14 cellular contexts compared by ENCODE assay signal in the genomic region with DNA sequence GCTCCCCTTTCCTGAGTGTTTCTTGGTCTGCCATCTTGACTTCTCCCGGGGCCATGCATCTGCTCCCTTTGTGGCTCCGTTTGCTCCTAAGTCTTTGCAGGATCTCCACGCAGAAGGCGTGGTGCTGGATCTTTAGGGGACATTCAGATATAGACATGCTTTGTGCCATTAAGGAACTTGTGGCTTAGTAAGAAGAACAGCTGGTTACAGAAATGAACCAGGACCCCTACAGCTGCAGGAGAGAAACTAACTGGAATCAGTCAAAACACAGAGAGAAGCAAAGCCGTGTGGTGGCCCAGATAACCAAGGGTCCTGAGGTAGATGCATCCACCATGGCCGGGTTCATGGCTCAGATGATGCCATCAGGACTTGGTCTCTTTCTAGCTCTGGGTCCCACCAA.
DNase-seq lines count a peak whose midpoint lies in the region; ATAC-seq, FAIRE-seq and TF ChIP-seq lines count a peak whose summit lies in the region.
"Had no signal": no experiment of that assay in that cellular context is flagged by ENCODE, and none has a peak within 500 bp of the region (broad histone marks: within the 10 kb centered on the region; RNA-seq: fewer than 3 reads in every experiment).

No MANE protein-coding gene starts in this region.

- H3K9ac ChIP-seq in KMS-11 (no peak overlapping the region), GM12878 (ENCODE audit: control insufficient read depth, insufficient read depth, low read length) (peak overlapping the region; percentile 37; the same call in 1 of the 2 replicates)

- intact Hi-C loops in left ventricle myocardium superior (cut with micrococcal nuclease) = no loop called here
- intact Hi-C loops in GM12878 (cut with micrococcal nuclease; ENCODE audit: unreplicated experiment) = no loop called here

- SMC1A ChIA-PET in GM12878 (lab: Charles Lee; ENCODE audit: uncharacterized antibody, unreplicated experiment) = interaction anchor here (1.2 to 4.6 kb wide), 9 partner anchors 9 to 249 kb away, joined by 3 to 44 read pairs (median 5); no protein-coding TSS in a partner anchor

- no peak overlapping the region for H2AFZ ChIP-seq in KMS-11 (ENCODE audit: low read depth)
- H2AFZ ChIP-seq in GM12878 (ENCODE audit: control insufficient read depth, low read depth, low read length) = no peak overlapping the region

- CTCF ChIA-PET in GM12878 (lab: Yijun Ruan, JAX) = interaction anchor here (1.0 to 2.6 kb wide), 8 partner anchors 8 to 284 kb away, joined by 3 to 13 read pairs (median 8); no protein-coding TSS in a partner anchor

- H4K20me1 ChIP-seq in KMS-11 (ENCODE audit: insufficient read depth) (no peaks in the 10 kb centered on the region), GM12878 (ENCODE audit: control insufficient read depth, insufficient read depth) (no peaks in the 10 kb centered on the region)

- H3K27ac ChIP-seq in right atrium auricular region = no peak overlapping the region
- no peak overlapping the region; the same call in 1 of the 2 replicates for H3K27ac ChIP-seq in KMS-11
- peak overlapping the region; percentile 71 for H3K27ac ChIP-seq in GM12878 (ENCODE audit: control insufficient read depth, insufficient read depth)

- RAD21 ChIA-PET in GM12878 (lab: Charles Lee; ENCODE audit: unreplicated experiment) = interaction anchor here (0.7 to 4.5 kb wide), 6 partner anchors 7 to 99 kb away, joined by 3 to 30 read pairs (median 4); no protein-coding TSS in a partner anchor

- no peak for TF ChIP-seq CTCF in right atrium auricular region (IDR thresholded peaks at IDR 0.05)
- no peak for TF ChIP-seq CTCF in KMS-11 (conservative IDR thresholded peaks at IDR 0.05; ENCODE audit: low read depth, low read length)
- no peak for TF ChIP-seq CTCF in GM12878 (IDR thresholded peaks at IDR 0.05 in 2 of 3, conservative IDR thresholded peaks at IDR 0.05 in 1 of 3; ENCODE audit: control insufficient read depth in 2 of 3, extremely low read depth in 1 of 3, insufficient read depth in 1 of 3, low read depth in 3 of 3, low read length in 3 of 3)

- no peak for TF ChIP-seq RAD21 in GM12878 (IDR thresholded peaks at IDR 0.05; ENCODE audit: insufficient read depth, low read depth, low read length)

- FAIRE-seq in GM12878 (lab: Jason Lieb, UNC) = no peak
- FAIRE-seq: A204.1, GM18507 had no signal

- no peaks in the 10 kb centered on the region for H3K27me3 ChIP-seq in right atrium auricular region
- no peaks in the 10 kb centered on the region for H3K27me3 ChIP-seq in KMS-11 (ENCODE audit: insufficient read depth, low read depth)
- H3K27me3 ChIP-seq in GM12878 (replicated peaks in 1 of 2; ENCODE audit: control insufficient read depth in 2 of 2, insufficient read depth in 2 of 2, low read length in 1 of 2) = no peaks in the 10 kb centered on the region

- no peak for TF ChIP-seq EP300 in GM12878 (IDR thresholded peaks at IDR 0.05; ENCODE audit: borderline replicate concordance in 1 of 2, control insufficient read depth in 1 of 2, low read depth in 2 of 2, low read length in 2 of 2)

- 49% methylated on average over 6 of the region's 6 CpGs for WGBS in GM12878 (ENCODE audit: insufficient coverage, insufficient replicate concordance, low lambda C conversion rate, missing lambda C conversion rate)

- H3K9me3 ChIP-seq in right atrium auricular region (no peaks in the 10 kb centered on the region), GM12878 (replicated peaks; ENCODE audit: control insufficient read depth, insufficient read depth, low read length) (no peaks in the 10 kb centered on the region)
- H3K9me3 ChIP-seq: BE2C had no signal

- ATAC-seq in left ventricle myocardium superior (no peak), GM12878 (no peak), GM21515 (IDR thresholded peaks at IDR 0.05; ENCODE audit: unreplicated experiment) (no peak)

- no peaks in the 10 kb centered on the region for H3K36me3 ChIP-seq in right atrium auricular region
- H3K36me3 ChIP-seq in KMS-11 (ENCODE audit: insufficient read depth) = no peaks in the 10 kb centered on the region
- no peaks in the 10 kb centered on the region; a peak in 1 of 4 replicates for H3K36me3 ChIP-seq in GM12878 (ENCODE audit: control insufficient read depth in 2 of 2, insufficient read depth in 2 of 2, low read length in 1 of 2)
- H3K36me3 ChIP-seq: BE2C had no signal

- no TSS peak for BruUV-seq in GM12878 (replicated peaks; lab: Mats Ljungman, UMichigan)

- DNase-seq in right atrium auricular region (ENCODE audit: low spot score) (peak; percentile 34), left ventricle myocardium superior (no peak), GM12878 (ENCODE audit: low read depth, low spot score) (no peak), ACHN (no peak), NCI-H146 (lab: John Stamatoyannopoulos, UW) (no peak)
- DNase-seq: BE2C; CD4-positive, CD25-positive, alpha-beta regulatory T cell; DMS53; GOT3; H9 had no signal

- no peaks in the 10 kb centered on the region for H3K79me2 ChIP-seq in KMS-11 (ENCODE audit: insufficient read depth, low read depth)
- no peaks in the 10 kb centered on the region; the same call in 1 of the 2 replicates for H3K79me2 ChIP-seq in GM12878 (ENCODE audit: control insufficient read depth, insufficient read depth, low read length)

- peak overlapping the region; percentile 76; the same call in 1 of the 2 replicates for H3K4me2 ChIP-seq in KMS-11
- no peak overlapping the region for H3K4me2 ChIP-seq in GM12878 (ENCODE audit: control insufficient read depth, insufficient read depth)

- TF ChIP-seq POLR2A in GM12878 (IDR thresholded peaks at IDR 0.05; ENCODE audit: low read depth, low read length) = no peak

- in situ Hi-C loops in GM12878 (cut with MboI) (no loop called here), ACHN (cut with HindIII; ENCODE audit: low pct_ligation_motif_present, low pct_unique_long_range_greater_than_20kb, low sequenced_read_pairs) (no loop called here)

- H3K4me1 ChIP-seq in right atrium auricular region = peaks cover 0 to 22% of the 10 kb centered on the region in 2 donors
- peaks cover 60% of the 10 kb centered on the region for H3K4me1 ChIP-seq in KMS-11 (ENCODE audit: low read depth, poor library complexity, severe bottlenecking)
- peaks cover 16% of the 10 kb centered on the region for H3K4me1 ChIP-seq in GM12878 (ENCODE audit: control insufficient read depth, insufficient read depth, low read length)
- H3K4me1 ChIP-seq: BE2C had no signal

- POLR2A ChIA-PET in GM12878 (lab: Charles Lee) = interaction anchor here (0.6 to 1.8 kb wide), 6 partner anchors 9 to 392 kb away, joined by 3 to 5 read pairs (median 4); no protein-coding TSS in a partner anchor

- H3K4me3 ChIP-seq in right atrium auricular region (no peak overlapping the region), KMS-11 (IDR thresholded peaks at IDR 0.05; ENCODE audit: insufficient read depth, low read depth, low read length) (no peak overlapping the region), GM12878 (no peak overlapping the region)

TF ChIP-seq in GM12878, 131 proteins besides CTCF, POLR2A, EP300 and RAD21 (continues in another document):
- TF ChIP-seq NR2C1 (IDR thresholded peaks at IDR 0.05) (no peak), RUNX3 (IDR thresholded peaks at IDR 0.05; ENCODE audit: low read length) (peak; percentile 62), MYC (IDR thresholded peaks at IDR 0.05; ENCODE audit: insufficient read depth, insufficient read length, insufficient replicate concordance, low read length, severe bottlenecking) (no peak), FOXM1 (IDR thresholded peaks at IDR 0.05; ENCODE audit: low read depth, low read length) (peak; percentile 16; the same call in 1 of the 2 replicates), ZNF207 (IDR thresholded peaks at IDR 0.05; ENCODE audit: borderline replicate concordance) (no peak), NRF1 (conservative IDR thresholded peaks at IDR 0.05; ENCODE audit: low read depth, low read length) (no peak), HDAC2 (IDR thresholded peaks at IDR 0.05) (no peak), EGR1 (IDR thresholded peaks at IDR 0.05; ENCODE audit: borderline replicate concordance in 1 of 2, low read depth in 2 of 2, low read length in 2 of 2) (no peak), GATAD2B (conservative IDR thresholded peaks at IDR 0.05; ENCODE audit: low read depth) (no peak), SMC3 (IDR thresholded peaks at IDR 0.05; ENCODE audit: borderline replicate concordance, low read length) (no peak), TCF7 (IDR thresholded peaks at IDR 0.05; ENCODE audit: borderline replicate concordance) (no peak), RB1 (IDR thresholded peaks at IDR 0.05; ENCODE audit: borderline replicate concordance) (no peak)
- TF ChIP-seq, protein P1, sequence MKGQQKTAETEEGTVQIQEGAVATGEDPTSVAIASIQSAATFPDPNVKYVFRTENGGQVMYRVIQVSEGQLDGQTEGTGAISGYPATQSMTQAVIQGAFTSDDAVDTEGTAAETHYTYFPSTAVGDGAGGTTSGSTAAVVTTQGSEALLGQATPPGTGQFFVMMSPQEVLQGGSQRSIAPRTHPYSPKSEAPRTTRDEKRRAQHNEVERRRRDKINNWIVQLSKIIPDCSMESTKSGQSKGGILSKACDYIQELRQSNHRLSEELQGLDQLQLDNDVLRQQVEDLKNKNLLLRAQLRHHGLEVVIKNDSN (IDR thresholded peaks at IDR 0.05; ENCODE audit: borderline replicate concordance, extremely low read length, insufficient read depth, low read depth, low read length) = no peak
- TF ChIP-seq, protein P2, sequence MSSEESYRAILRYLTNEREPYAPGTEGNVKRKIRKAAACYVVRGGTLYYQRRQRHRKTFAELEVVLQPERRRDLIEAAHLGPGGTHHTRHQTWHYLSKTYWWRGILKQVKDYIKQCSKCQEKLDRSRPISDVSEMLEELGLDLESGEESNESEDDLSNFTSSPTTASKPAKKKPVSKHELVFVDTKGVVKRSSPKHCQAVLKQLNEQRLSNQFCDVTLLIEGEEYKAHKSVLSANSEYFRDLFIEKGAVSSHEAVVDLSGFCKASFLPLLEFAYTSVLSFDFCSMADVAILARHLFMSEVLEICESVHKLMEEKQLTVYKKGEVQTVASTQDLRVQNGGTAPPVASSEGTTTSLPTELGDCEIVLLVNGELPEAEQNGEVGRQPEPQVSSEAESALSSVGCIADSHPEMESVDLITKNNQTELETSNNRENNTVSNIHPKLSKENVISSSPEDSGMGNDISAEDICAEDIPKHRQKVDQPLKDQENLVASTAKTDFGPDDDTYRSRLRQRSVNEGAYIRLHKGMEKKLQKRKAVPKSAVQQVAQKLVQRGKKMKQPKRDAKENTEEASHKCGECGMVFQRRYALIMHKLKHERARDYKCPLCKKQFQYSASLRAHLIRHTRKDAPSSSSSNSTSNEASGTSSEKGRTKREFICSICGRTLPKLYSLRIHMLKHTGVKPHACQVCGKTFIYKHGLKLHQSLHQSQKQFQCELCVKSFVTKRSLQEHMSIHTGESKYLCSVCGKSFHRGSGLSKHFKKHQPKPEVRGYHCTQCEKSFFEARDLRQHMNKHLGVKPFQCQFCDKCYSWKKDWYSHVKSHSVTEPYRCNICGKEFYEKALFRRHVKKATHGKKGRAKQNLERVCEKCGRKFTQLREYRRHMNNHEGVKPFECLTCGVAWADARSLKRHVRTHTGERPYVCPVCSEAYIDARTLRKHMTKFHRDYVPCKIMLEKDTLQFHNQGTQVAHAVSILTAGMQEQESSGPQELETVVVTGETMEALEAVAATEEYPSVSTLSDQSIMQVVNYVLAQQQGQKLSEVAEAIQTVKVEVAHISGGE (CRISPR knock-in tag; IDR thresholded peaks at IDR 0.05) = no peak
